ENCODE assay signal across 19 cellular contexts in genomic region chr3:42515976-42516375, GRCh38. TPM values are rescaled to one million over a fixed set of nuclear protein-coding genes. Genes with fewer than 3 reads are reported as not detected.
DNase-seq lines count a peak whose midpoint lies in the region; ATAC-seq, FAIRE-seq and TF ChIP-seq lines count a peak whose summit lies in the region.
"Had no signal": no experiment of that assay in that cellular context is flagged by ENCODE, and none has a peak within 500 bp of the region (broad histone marks: within the 10 kb centered on the region; RNA-seq: fewer than 3 reads in every experiment).

No MANE protein-coding gene starts in this region.

- H3K27me3 ChIP-seq in heart right ventricle (no peaks in the 10 kb centered on the region), mucosa of stomach (ENCODE audit: control insufficient read depth, insufficient read depth, low read length) (no peaks in the 10 kb centered on the region)
- H3K27me3 ChIP-seq: pancreas had no signal

- FAIRE-seq in GM12892 (lab: Jason Lieb, UNC): no peak
- FAIRE-seq: H54, pancreas had no signal

- peak in 3 of 8 donors; percentile 11 to 22 (median 15) for ATAC-seq in heart right ventricle
- no peak for ATAC-seq in Right ventricle myocardium inferior
- ATAC-seq in GM18858 (IDR thresholded peaks at IDR 0.05; ENCODE audit: unreplicated experiment): no peak
- ATAC-seq in GM21717 (IDR thresholded peaks at IDR 0.05; ENCODE audit: unreplicated experiment): no peak
- no peak for ATAC-seq in HG02678 (IDR thresholded peaks at IDR 0.05; ENCODE audit: unreplicated experiment)
- ATAC-seq: WTC11 had no signal

- H3K27ac ChIP-seq in heart right ventricle: peak overlapping the region in 7 of 10 donors; percentile 27 to 77 (median 66)
- peak overlapping the region; percentile 85 for H3K27ac ChIP-seq in epithelial cell of prostate

- H3K4me3 ChIP-seq in heart right ventricle (no peak overlapping the region), mucosa of stomach (ENCODE audit: low read length) (no peak overlapping the region)
- H3K4me3 ChIP-seq: pancreas, smooth muscle cell had no signal

- peak overlapping the region; percentile 47 for H3K9ac ChIP-seq in mucosa of stomach (ENCODE audit: low read length)

- no peak for TF ChIP-seq POLR2A in GM12892 (IDR thresholded peaks at IDR 0.05; ENCODE audit: low read depth, low read length)

- H3K36me3 ChIP-seq in heart right ventricle (no peaks in the 10 kb centered on the region), mucosa of stomach (ENCODE audit: control insufficient read depth, insufficient read depth, low read length) (no peaks in the 10 kb centered on the region)
- H3K36me3 ChIP-seq: pancreas had no signal

- WGBS in heart right ventricle, 2 donors: 65% methylated on average over 2 of the region's 2 CpGs

- H3K9me3 ChIP-seq in heart right ventricle (no peaks in the 10 kb centered on the region), mucosa of stomach (ENCODE audit: control insufficient read depth, low read length) (no peaks in the 10 kb centered on the region)
- H3K9me3 ChIP-seq: pancreas had no signal

- intact Hi-C loops in heart right ventricle (cut with DNase I): no loop called here
- intact Hi-C loops in Right ventricle myocardium inferior (cut with DNase I): no loop called here

- no peak for DNase-seq in heart right ventricle
- no peak for DNase-seq in Right ventricle myocardium inferior (ENCODE audit: missing footprints)
- no peak for DNase-seq in epithelial cell of prostate (ENCODE audit: low read depth, low spot score)
- DNase-seq in GM12892 (ENCODE audit: insufficient read length): no peak
- DNase-seq: amniotic stem cell, erythroblast, glutamatergic neuron, NCI-H1417, NCI-H2171 treated with DMSO at 0.1 percent for 48 hours, RPMI8226 had no signal

- H3K4me1 ChIP-seq in heart right ventricle: peaks cover 2 to 32% (median 23%) of the 10 kb centered on the region in 9 donors
- H3K4me1 ChIP-seq in mucosa of stomach (ENCODE audit: control insufficient read depth, insufficient read depth, low read length): peaks cover 63% of the 10 kb centered on the region
- H3K4me1 ChIP-seq: pancreas had no signal

- no peak for TF ChIP-seq CTCF in heart right ventricle (IDR thresholded peaks at IDR 0.05)

RNA-seq across cellular contexts. Expression of gene VIPR1, which starts 13.5 kb away (rescaled TPM):
- 1 to 10 TPM in 7 of 10 donors, under 1 TPM in 3; 0.76 to 7.3 (median 1.5) TPM for total RNA-seq in heart right ventricle
- polyA plus RNA-seq in heart right ventricle: 1 to 10 TPM; 3.9 to 8.3 TPM
- 2.1 TPM for total RNA-seq in Right ventricle myocardium inferior
- polyA plus RNA-seq in GM12892 (2012; ENCODE audit: missing spikeins): not detected
- total RNA-seq: LHCN-M2 had no signal
